In genomic region chr7:8078418-8078817, GRCh38 we compare ENCODE assay signal across 27 cellular contexts.
"Had no signal": no experiment of that assay in that cellular context is flagged by ENCODE, and none has a peak within 500 bp of the region (broad histone marks: within the 10 kb centered on the region; RNA-seq: fewer than 3 reads in every experiment).

No MANE protein-coding gene starts in this region.

- H3K36me3 Mint-ChIP-seq: natural killer cell, type B pancreatic cell had no signal

- H3K27ac ChIP-seq: left lung, lower lobe of right lung, neural progenitor cell, neutrophil, parathyroid adenoma, right atrium auricular region, skin epidermis, stomach, suprapubic skin, tibial nerve, uterus had no signal

- H3K27ac Mint-ChIP-seq: nephron progenitor cell; neural progenitor cell; stimulated activated naive B cell treated with anti-CD40 and anti-IgM and Interleukin-4, amounts not matched to agents 10 μg/mL and 1 μg/mL and 100 μg/mL, for 72 hours; type B pancreatic cell had no signal

- H3K9me3 Mint-ChIP-seq: natural killer cell; nephron progenitor cell; neural progenitor cell; stimulated activated naive B cell treated with anti-CD40 and anti-IgM and Interleukin-4, amounts not matched to agents 10 μg/mL and 1 μg/mL and 100 μg/mL, for 72 hours; type B pancreatic cell had no signal

- H3K27me3 Mint-ChIP-seq: stimulated activated naive B cell treated with anti-CD40 and anti-IgM and Interleukin-4, amounts not matched to agents 10 μg/mL and 1 μg/mL and 100 μg/mL, for 72 hours; type B pancreatic cell had no signal

- H3K9ac ChIP-seq: neural progenitor cell, parathyroid adenoma had no signal

- H2AFZ ChIP-seq: neural progenitor cell, parathyroid adenoma had no signal

- ATAC-seq: left colon; left lung; lower lobe of right lung; natural killer cell; sciatic nerve; stimulated activated naive B cell treated with anti-CD40 and anti-IgM and Interleukin-4, amounts not matched to agents 10 μg/mL and 1 μg/mL and 100 μg/mL, for 72 hours; stimulated activated naive CD8-positive, alpha-beta T cell treated with anti-CD3 and anti-CD28 coated beads, Interleukin-15, Interleukin-2, amounts not matched to agents 100 U/mL and 50 U/mL, for 24 hours had no signal

- H3K4me3 Mint-ChIP-seq: natural killer cell; nephron progenitor cell; neural progenitor cell; stimulated activated naive B cell treated with anti-CD40 and anti-IgM and Interleukin-4, amounts not matched to agents 10 μg/mL and 1 μg/mL and 100 μg/mL, for 72 hours; type B pancreatic cell had no signal

- DNase-seq: hippocampal formation; kidney; left colon; left lung; lower lobe of right lung; mammary epithelial cell; mesenchymal stem cell; natural killer cell; nephron progenitor cell; occipital lobe; stimulated activated CD4-positive, alpha-beta T cell treated with anti-CD3 and anti-CD28 coated beads, Interleukin-12 subunit alpha, Interleukin-12 subunit beta, amount 100 ng/mL, for 4 hours; stimulated activated CD4-positive, alpha-beta T cell treated with anti-CD3 and anti-CD28 coated beads, Interleukin-15, amount 100 ng/mL, for 24 hours; stimulated activated CD4-positive, alpha-beta T cell treated with anti-CD3 and anti-CD28 coated beads, Interleukin-2, amount 100 ng/mL, for 24 hours; stimulated activated CD4-positive, alpha-beta T cell treated with anti-CD3 and anti-CD28 coated beads, Interleukin-4, amount 100 ng/mL, for 1 hour; stimulated activated naive B cell treated with anti-CD40 and anti-IgM and Interleukin-4, amounts not matched to agents 10 μg/mL and 1 μg/mL and 100 μg/mL, for 72 hours; stimulated activated naive CD8-positive, alpha-beta T cell treated with anti-CD3 and anti-CD28 coated beads, Interleukin-15, Interleukin-2, amounts not matched to agents 100 U/mL and 50 U/mL, for 24 hours; stomach; uterus had no signal

- FAIRE-seq: kidney had no signal

- H3K4me1 Mint-ChIP-seq: nephron progenitor cell, neural progenitor cell had no signal

- H3K4me2 ChIP-seq: neural progenitor cell had no signal

- H3K4me1 ChIP-seq: left lung, lower lobe of right lung, neural progenitor cell, parathyroid adenoma, right atrium auricular region, stomach, suprapubic skin, tibial nerve, uterus had no signal

- H3K36me3 ChIP-seq: left lung, lower lobe of right lung, neural progenitor cell, right atrium auricular region, stomach, suprapubic skin, tibial nerve, uterus had no signal

- H3K27me3 ChIP-seq: left lung, neural progenitor cell, neutrophil, right atrium auricular region, stomach, suprapubic skin, tibial nerve, uterus had no signal

- H3K9me3 ChIP-seq: left lung, lower lobe of right lung, neutrophil, right atrium auricular region, stomach, suprapubic skin, tibial nerve, uterus had no signal

- H3K79me2 ChIP-seq: parathyroid adenoma had no signal

- H3K4me3 ChIP-seq: left lung, lower lobe of right lung, neural progenitor cell, right atrium auricular region, skin epidermis, stomach, suprapubic skin, tibial nerve, uterus had no signal
